ENCODE assay signal across 24 cellular contexts in the genomic region with DNA sequence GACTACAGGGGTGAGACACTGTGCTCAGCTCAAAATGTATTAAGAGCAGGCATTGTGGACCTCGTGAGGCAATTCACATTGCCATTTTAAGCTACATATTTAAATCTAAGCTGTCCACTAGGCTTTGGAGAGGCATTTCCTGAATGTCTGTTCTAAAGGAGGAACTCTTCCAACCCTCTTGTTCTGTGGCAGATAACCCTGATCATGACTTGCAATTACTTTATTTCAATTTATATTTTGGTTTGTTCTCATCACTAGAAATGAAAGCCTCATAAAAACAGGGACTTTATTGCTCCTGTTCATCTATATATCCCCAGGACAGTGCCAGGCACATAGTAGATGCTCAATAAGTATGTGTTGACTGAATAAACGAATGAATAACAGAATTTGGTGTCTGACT.
"Had no signal": no experiment of that assay in that cellular context is flagged by ENCODE, and none has a peak within 500 bp of the region (broad histone marks: within the 10 kb centered on the region; RNA-seq: fewer than 3 reads in every experiment).

No MANE protein-coding gene starts in this region.

- H3K27ac ChIP-seq: epithelial cell of prostate, esophagus muscularis mucosa, foreskin keratinocyte, left ventricle myocardium inferior, lower lobe of right lung, psoas muscle, spleen, testis, tibial nerve, upper lobe of right lung, vagina had no signal

- H3K4me1 ChIP-seq: esophagus muscularis mucosa, foreskin keratinocyte, left ventricle myocardium inferior, lower lobe of right lung, psoas muscle, spleen, testis, tibial nerve, upper lobe of right lung, vagina had no signal

- ATAC-seq: effector memory CD8-positive, alpha-beta T cell; foreskin keratinocyte; left cardiac atrium; natural killer cell treated with Interleukin-12 subunit alpha and Interleukin-12 subunit beta and Interleukin-15 and Interleukin-18, amount 100 ng/mL, for 72 hours; psoas muscle; sciatic nerve; stimulated activated memory B cell treated with anti-CD40 and anti-IgM and Interleukin-4, amounts not matched to agents 10 μg/mL and 1 μg/mL and 100 μg/mL, for 72 hours; stimulated activated naive CD8-positive, alpha-beta T cell treated with anti-CD3 and anti-CD28 coated beads, Interleukin-15, amount 100 ng/mL, for 72 hours; upper lobe of right lung had no signal

- FAIRE-seq: kidney had no signal

- DNase-seq: effector memory CD8-positive, alpha-beta T cell; foreskin keratinocyte; immature natural killer cell; kidney; left cardiac atrium; left ventricle myocardium inferior; lower lobe of right lung; midbrain; psoas muscle; retina; spleen; stimulated activated CD4-positive, alpha-beta T cell treated with anti-CD3 and anti-CD28 coated beads, Interleukin-15, amount 100 ng/mL, for 24 hours; stimulated activated CD4-positive, alpha-beta T cell treated with anti-CD3 and anti-CD28 coated beads, Interleukin-1b, Interleukin-23, amount 100 ng/mL, for 48 hours; stimulated activated CD4-positive, alpha-beta T cell treated with anti-CD3 and anti-CD28 coated beads, Interleukin-4, amount 100 ng/mL, for 24 hours; stimulated activated naive CD8-positive, alpha-beta T cell treated with anti-CD3 and anti-CD28 coated beads, Interleukin-15, amount 100 ng/mL, for 72 hours; testis; upper lobe of right lung had no signal

- H3K27me3 ChIP-seq: esophagus muscularis mucosa, testis, tibial nerve, upper lobe of right lung, vagina had no signal

- H3K36me3 ChIP-seq: esophagus muscularis mucosa, left ventricle myocardium inferior, lower lobe of right lung, spleen, tibial nerve, upper lobe of right lung, vagina had no signal

- H3K9me3 ChIP-seq: esophagus muscularis mucosa, lower lobe of right lung, psoas muscle, spleen, testis, tibial nerve, upper lobe of right lung, vagina had no signal

- H3K4me3 ChIP-seq: esophagus muscularis mucosa, left ventricle myocardium inferior, lower lobe of right lung, psoas muscle, spleen, testis, tibial nerve, upper lobe of right lung, vagina had no signal
